In the genomic region with DNA sequence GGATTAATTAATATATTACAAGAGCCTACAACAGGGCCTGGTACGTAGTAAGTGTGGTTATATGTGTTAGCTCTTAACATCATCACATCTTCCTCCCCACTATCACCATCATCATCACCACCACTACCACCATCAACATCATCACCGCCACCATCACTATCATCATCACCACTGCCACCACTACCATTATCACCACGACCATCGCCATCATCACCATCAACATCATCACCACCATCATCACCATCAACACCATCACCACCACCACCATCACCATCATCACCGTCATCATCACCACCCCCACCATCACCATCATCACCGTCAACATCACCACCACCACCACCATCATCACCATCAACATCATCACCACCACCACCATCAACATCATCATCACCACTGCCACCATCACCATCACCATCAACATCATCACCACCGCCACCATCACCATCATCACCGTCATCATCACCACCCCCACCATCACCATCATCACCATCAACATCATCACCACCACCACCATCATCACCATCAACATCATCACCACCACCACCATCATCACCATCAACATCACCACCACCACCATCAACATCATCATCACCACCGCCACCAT, we compare ENCODE assay signal across 1 cellular context.
TF ChIP-seq lines count a peak whose summit lies in the region.

No MANE protein-coding gene starts in this region.

TF ChIP-seq in H1, 55 proteins besides CTCF, POLR2A, EP300 and RAD21 (continued from another document):
- TF ChIP-seq KDM1A (IDR thresholded peaks at IDR 0.05; ENCODE audit: borderline replicate concordance, low read length) (no peak), BRCA1 (IDR thresholded peaks at IDR 0.05; ENCODE audit: low read depth, low read length) (no peak), RNF2 (IDR thresholded peaks at IDR 0.05; ENCODE audit: borderline replicate concordance, low read depth, low read length, missing control alignments, poor library complexity, severe bottlenecking) (no peak), GABPA (IDR thresholded peaks at IDR 0.05; ENCODE audit: borderline replicate concordance, insufficient read depth, low read length) (no peak), CHD2 (IDR thresholded peaks at IDR 0.05; ENCODE audit: low read length) (no peak)
- TF ChIP-seq, protein P1, sequence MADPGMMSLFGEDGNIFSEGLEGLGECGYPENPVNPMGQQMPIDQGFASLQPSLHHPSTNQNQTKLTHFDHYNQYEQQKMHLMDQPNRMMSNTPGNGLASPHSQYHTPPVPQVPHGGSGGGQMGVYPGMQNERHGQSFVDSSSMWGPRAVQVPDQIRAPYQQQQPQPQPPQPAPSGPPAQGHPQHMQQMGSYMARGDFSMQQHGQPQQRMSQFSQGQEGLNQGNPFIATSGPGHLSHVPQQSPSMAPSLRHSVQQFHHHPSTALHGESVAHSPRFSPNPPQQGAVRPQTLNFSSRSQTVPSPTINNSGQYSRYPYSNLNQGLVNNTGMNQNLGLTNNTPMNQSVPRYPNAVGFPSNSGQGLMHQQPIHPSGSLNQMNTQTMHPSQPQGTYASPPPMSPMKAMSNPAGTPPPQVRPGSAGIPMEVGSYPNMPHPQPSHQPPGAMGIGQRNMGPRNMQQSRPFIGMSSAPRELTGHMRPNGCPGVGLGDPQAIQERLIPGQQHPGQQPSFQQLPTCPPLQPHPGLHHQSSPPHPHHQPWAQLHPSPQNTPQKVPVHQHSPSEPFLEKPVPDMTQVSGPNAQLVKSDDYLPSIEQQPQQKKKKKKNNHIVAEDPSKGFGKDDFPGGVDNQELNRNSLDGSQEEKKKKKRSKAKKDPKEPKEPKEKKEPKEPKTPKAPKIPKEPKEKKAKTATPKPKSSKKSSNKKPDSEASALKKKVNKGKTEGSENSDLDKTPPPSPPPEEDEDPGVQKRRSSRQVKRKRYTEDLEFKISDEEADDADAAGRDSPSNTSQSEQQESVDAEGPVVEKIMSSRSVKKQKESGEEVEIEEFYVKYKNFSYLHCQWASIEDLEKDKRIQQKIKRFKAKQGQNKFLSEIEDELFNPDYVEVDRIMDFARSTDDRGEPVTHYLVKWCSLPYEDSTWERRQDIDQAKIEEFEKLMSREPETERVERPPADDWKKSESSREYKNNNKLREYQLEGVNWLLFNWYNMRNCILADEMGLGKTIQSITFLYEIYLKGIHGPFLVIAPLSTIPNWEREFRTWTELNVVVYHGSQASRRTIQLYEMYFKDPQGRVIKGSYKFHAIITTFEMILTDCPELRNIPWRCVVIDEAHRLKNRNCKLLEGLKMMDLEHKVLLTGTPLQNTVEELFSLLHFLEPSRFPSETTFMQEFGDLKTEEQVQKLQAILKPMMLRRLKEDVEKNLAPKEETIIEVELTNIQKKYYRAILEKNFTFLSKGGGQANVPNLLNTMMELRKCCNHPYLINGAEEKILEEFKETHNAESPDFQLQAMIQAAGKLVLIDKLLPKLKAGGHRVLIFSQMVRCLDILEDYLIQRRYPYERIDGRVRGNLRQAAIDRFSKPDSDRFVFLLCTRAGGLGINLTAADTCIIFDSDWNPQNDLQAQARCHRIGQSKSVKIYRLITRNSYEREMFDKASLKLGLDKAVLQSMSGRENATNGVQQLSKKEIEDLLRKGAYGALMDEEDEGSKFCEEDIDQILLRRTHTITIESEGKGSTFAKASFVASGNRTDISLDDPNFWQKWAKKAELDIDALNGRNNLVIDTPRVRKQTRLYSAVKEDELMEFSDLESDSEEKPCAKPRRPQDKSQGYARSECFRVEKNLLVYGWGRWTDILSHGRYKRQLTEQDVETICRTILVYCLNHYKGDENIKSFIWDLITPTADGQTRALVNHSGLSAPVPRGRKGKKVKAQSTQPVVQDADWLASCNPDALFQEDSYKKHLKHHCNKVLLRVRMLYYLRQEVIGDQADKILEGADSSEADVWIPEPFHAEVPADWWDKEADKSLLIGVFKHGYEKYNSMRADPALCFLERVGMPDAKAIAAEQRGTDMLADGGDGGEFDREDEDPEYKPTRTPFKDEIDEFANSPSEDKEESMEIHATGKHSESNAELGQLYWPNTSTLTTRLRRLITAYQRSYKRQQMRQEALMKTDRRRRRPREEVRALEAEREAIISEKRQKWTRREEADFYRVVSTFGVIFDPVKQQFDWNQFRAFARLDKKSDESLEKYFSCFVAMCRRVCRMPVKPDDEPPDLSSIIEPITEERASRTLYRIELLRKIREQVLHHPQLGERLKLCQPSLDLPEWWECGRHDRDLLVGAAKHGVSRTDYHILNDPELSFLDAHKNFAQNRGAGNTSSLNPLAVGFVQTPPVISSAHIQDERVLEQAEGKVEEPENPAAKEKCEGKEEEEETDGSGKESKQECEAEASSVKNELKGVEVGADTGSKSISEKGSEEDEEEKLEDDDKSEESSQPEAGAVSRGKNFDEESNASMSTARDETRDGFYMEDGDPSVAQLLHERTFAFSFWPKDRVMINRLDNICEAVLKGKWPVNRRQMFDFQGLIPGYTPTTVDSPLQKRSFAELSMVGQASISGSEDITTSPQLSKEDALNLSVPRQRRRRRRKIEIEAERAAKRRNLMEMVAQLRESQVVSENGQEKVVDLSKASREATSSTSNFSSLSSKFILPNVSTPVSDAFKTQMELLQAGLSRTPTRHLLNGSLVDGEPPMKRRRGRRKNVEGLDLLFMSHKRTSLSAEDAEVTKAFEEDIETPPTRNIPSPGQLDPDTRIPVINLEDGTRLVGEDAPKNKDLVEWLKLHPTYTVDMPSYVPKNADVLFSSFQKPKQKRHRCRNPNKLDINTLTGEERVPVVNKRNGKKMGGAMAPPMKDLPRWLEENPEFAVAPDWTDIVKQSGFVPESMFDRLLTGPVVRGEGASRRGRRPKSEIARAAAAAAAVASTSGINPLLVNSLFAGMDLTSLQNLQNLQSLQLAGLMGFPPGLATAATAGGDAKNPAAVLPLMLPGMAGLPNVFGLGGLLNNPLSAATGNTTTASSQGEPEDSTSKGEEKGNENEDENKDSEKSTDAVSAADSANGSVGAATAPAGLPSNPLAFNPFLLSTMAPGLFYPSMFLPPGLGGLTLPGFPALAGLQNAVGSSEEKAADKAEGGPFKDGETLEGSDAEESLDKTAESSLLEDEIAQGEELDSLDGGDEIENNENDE (IDR thresholded peaks at IDR 0.05; ENCODE audit: insufficient replicate concordance, low read length), result no peak
- TF ChIP-seq, protein P2, sequence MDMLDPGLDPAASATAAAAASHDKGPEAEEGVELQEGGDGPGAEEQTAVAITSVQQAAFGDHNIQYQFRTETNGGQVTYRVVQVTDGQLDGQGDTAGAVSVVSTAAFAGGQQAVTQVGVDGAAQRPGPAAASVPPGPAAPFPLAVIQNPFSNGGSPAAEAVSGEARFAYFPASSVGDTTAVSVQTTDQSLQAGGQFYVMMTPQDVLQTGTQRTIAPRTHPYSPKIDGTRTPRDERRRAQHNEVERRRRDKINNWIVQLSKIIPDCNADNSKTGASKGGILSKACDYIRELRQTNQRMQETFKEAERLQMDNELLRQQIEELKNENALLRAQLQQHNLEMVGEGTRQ (IDR thresholded peaks at IDR 0.05; ENCODE audit: low read length), result no peak
